Comparison of ENCODE assay signal across 1 cellular context in the genomic region with DNA sequence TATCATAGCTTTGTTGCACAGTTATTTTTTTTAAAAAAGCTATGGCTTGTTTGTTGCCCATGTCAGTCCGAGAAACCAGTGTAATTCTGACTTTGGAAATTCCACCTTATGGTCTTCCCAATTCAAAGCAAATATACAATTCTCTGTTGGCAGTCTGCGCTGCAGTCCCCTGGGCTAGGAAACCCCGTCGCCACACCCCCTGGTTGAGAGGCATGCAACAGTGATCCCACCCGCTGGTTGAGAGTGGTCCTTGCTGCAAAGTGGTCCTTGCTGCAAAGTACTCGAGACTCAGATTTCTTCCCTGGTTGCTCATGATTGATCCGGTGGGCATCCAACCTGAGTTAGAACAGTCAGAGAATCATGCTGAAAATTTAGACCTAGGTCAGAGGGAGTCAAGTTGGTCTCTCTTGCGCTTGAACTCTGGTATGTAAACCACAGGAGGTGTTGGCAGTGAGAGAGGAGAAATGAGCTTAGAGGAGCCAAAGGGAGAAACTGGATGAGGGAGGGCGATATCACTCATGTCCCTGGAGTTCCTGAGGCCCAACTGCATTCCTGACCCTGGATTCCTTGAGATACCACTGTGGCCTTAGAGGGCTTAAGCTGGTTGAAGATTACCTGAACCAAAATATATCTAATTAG.
TF ChIP-seq lines count a peak whose summit lies in the region.

No MANE protein-coding gene starts in this region.

TF ChIP-seq in IMR-90, 13 proteins besides CTCF, POLR2A, EP300 and RAD21:
- TF ChIP-seq MXI1 (IDR thresholded peaks at IDR 0.05; ENCODE audit: borderline replicate concordance, low read depth, low read length) (no peak), MAZ (IDR thresholded peaks at IDR 0.05; ENCODE audit: borderline replicate concordance, low read depth, low read length) (no peak), CHD1 (IDR thresholded peaks at IDR 0.05; ENCODE audit: low read depth, low read length) (no peak), BHLHE40 (IDR thresholded peaks at IDR 0.05; ENCODE audit: low read depth, low read length) (no peak), FOS (IDR thresholded peaks at IDR 0.05; ENCODE audit: low read depth, low read length) (no peak), CEBPB (IDR thresholded peaks at IDR 0.05; ENCODE audit: low read depth, low read length) (no peak), MAFK (IDR thresholded peaks at IDR 0.05; ENCODE audit: low read depth, low read length) (no peak), RFX5 (IDR thresholded peaks at IDR 0.05; ENCODE audit: low read depth, low read length) (no peak), RCOR1 (IDR thresholded peaks at IDR 0.05; ENCODE audit: insufficient replicate concordance, low read length) (no peak), SMC3 (IDR thresholded peaks at IDR 0.05; ENCODE audit: low read depth, low read length) (no peak), NFE2L2 (IDR thresholded peaks at IDR 0.05; ENCODE audit: low read depth, low read length) (no peak)
- TF ChIP-seq, protein P1, sequence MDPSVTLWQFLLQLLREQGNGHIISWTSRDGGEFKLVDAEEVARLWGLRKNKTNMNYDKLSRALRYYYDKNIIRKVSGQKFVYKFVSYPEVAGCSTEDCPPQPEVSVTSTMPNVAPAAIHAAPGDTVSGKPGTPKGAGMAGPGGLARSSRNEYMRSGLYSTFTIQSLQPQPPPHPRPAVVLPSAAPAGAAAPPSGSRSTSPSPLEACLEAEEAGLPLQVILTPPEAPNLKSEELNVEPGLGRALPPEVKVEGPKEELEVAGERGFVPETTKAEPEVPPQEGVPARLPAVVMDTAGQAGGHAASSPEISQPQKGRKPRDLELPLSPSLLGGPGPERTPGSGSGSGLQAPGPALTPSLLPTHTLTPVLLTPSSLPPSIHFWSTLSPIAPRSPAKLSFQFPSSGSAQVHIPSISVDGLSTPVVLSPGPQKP (IDR thresholded peaks at IDR 0.05; ENCODE audit: borderline replicate concordance, low read depth, low read length): no peak
- TF ChIP-seq, protein P2, sequence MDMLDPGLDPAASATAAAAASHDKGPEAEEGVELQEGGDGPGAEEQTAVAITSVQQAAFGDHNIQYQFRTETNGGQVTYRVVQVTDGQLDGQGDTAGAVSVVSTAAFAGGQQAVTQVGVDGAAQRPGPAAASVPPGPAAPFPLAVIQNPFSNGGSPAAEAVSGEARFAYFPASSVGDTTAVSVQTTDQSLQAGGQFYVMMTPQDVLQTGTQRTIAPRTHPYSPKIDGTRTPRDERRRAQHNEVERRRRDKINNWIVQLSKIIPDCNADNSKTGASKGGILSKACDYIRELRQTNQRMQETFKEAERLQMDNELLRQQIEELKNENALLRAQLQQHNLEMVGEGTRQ (IDR thresholded peaks at IDR 0.05; ENCODE audit: low read depth, low read length): no peak
TF ChIP-seq in IMR-90: peak in this region for 0.
